In genomic region chr1:203906932-203907331, GRCh38 we compare ENCODE assay signal across 13 cellular contexts. TPM values are rescaled to one million over a fixed set of nuclear protein-coding genes. Genes with fewer than 3 reads are reported as not detected.
A peak's percentile ranks its signal among the peaks of the same experiment; 100 is the strongest.
DNase-seq lines count a peak whose midpoint lies in the region; TF ChIP-seq lines count a peak whose summit lies in the region.
"Had no signal": no experiment of that assay in that cellular context is flagged by ENCODE, and none has a peak within 500 bp of the region (broad histone marks: within the 10 kb centered on the region; RNA-seq: fewer than 3 reads in every experiment).

No MANE protein-coding gene starts in this region.

- H3K4me3 Mint-ChIP-seq in Calu3 (ENCODE audit: low read depth, unreplicated experiment): no peak overlapping the region
- no peak overlapping the region for H3K4me3 Mint-ChIP-seq in activated CD4-positive, alpha-beta memory T cell treated with anti-CD3 and anti-CD28 coated beads, Interleukin-2, amount 10 ng/mL, durations not matched to agents 7 days and 5 days

- CTCF ChIA-PET in Calu3 (lab: Charles Lee): no interaction called here
- CTCF ChIA-PET in activated CD4-positive, alpha-beta memory T cell treated with anti-CD3 and anti-CD28 coated beads, Interleukin-2, amount 10 ng/mL, durations not matched to agents 7 days and 5 days (lab: Charles Lee): no interaction called here

- H3K27ac Mint-ChIP-seq in Calu3 (ENCODE audit: unreplicated experiment): no peak overlapping the region
- no peak overlapping the region for H3K27ac Mint-ChIP-seq in activated CD4-positive, alpha-beta memory T cell treated with anti-CD3 and anti-CD28 coated beads, Interleukin-2, amount 10 ng/mL, durations not matched to agents 7 days and 5 days

- peak; percentile 31 for DNase-seq in Calu3
- peak; percentile 95 for DNase-seq in NCI-H226
- peak; percentile 70 for DNase-seq in dermis blood vessel endothelial cell
- DNase-seq in non-pigmented ciliary epithelial cell (ENCODE audit: low read depth): peak; percentile 88
- no peak for DNase-seq in cerebellar cortex (ENCODE audit: low spot score)
- DNase-seq in NCI-H1930 (lab: John Stamatoyannopoulos, UW): no peak
- no peak for DNase-seq in occipital lobe (lab: John Stamatoyannopoulos, UW)
- no peak for DNase-seq in activated CD4-positive, alpha-beta memory T cell treated with anti-CD3 and anti-CD28 coated beads, Interleukin-2, amount 10 ng/mL, durations not matched to agents 7 days and 5 days
- DNase-seq: activated naive CD4-positive, alpha-beta T cell treated with anti-CD3 and anti-CD28 coated beads, Interleukin-2, amount 50 U/mL, for 16 hours; esophagus squamous epithelium; KBM-7; NK-92 treated with Interleukin-12 subunit alpha and Interleukin-12 subunit beta, amount 100 ng/mL, for 24 hours; testis had no signal

- peaks cover 29% of the 10 kb centered on the region for H3K4me1 Mint-ChIP-seq in Calu3 (ENCODE audit: low read depth, unreplicated experiment)
- no peaks in the 10 kb centered on the region for H3K4me1 Mint-ChIP-seq in activated CD4-positive, alpha-beta memory T cell treated with anti-CD3 and anti-CD28 coated beads, Interleukin-2, amount 10 ng/mL, durations not matched to agents 7 days and 5 days

- TF ChIP-seq CTCF in Calu3 (IDR thresholded peaks at IDR 0.05; ENCODE audit: unreplicated experiment): no peak

- no TSS peak for BruUV-seq in Calu3 (replicated peaks; lab: Mats Ljungman, UMichigan)

- POLR2A ChIA-PET in activated CD4-positive, alpha-beta memory T cell treated with anti-CD3 and anti-CD28 coated beads, Interleukin-2, amount 10 ng/mL, durations not matched to agents 7 days and 5 days (lab: Charles Lee): no interaction called here

- H3K36me3 Mint-ChIP-seq in Calu3 (ENCODE audit: insufficient read depth, unreplicated experiment): no peaks in the 10 kb centered on the region
- no peaks in the 10 kb centered on the region for H3K36me3 Mint-ChIP-seq in activated CD4-positive, alpha-beta memory T cell treated with anti-CD3 and anti-CD28 coated beads, Interleukin-2, amount 10 ng/mL, durations not matched to agents 7 days and 5 days (ENCODE audit: low read depth)

- no peaks in the 10 kb centered on the region for H3K27me3 Mint-ChIP-seq in Calu3 (ENCODE audit: unreplicated experiment)
- peaks cover 10% of the 10 kb centered on the region for H3K27me3 Mint-ChIP-seq in activated CD4-positive, alpha-beta memory T cell treated with anti-CD3 and anti-CD28 coated beads, Interleukin-2, amount 10 ng/mL, durations not matched to agents 7 days and 5 days

- intact Hi-C loops in Calu3 (cut with micrococcal nuclease; ENCODE audit: unreplicated experiment): loop anchor here (1.0 kb wide), 1 partner anchor 220 kb away; no protein-coding TSS in a partner anchor

- no peaks in the 10 kb centered on the region for H3K9me3 Mint-ChIP-seq in Calu3 (ENCODE audit: low read depth, unreplicated experiment)
- H3K9me3 Mint-ChIP-seq in activated CD4-positive, alpha-beta memory T cell treated with anti-CD3 and anti-CD28 coated beads, Interleukin-2, amount 10 ng/mL, durations not matched to agents 7 days and 5 days: no peaks in the 10 kb centered on the region

RNA-seq across cellular contexts. Expression of gene SNRPE, which starts 45.5 kb away (rescaled TPM):
- total RNA-seq in Calu3 (2022): 195 and 224 TPM in 2 replicates
- 74.5 and 125 TPM in 2 replicates for total RNA-seq in dermis blood vessel endothelial cell
- 62.5 TPM for total RNA-seq in occipital lobe
- 100 to 1,000 TPM; 151 to 163 TPM for total RNA-seq in activated CD4-positive, alpha-beta memory T cell treated with anti-CD3 and anti-CD28 coated beads, Interleukin-2, amount 10 ng/mL, durations not matched to agents 7 days and 5 days

Comparison
In these comparisons a context has a peak if more than half of its experiments do, and no peak if none do; other contexts are left out.
1. DNase-seq: peak in Calu3 (single experiment), NCI-H226 (single experiment), dermis blood vessel endothelial cell (single experiment) and non-pigmented ciliary epithelial cell (single experiment); none in cerebellar cortex (single experiment), NCI-H1930 (0 of 2), occipital lobe (single experiment) and activated CD4-positive, alpha-beta memory T cell treated with anti-CD3 and anti-CD28 coated beads, Interleukin-2, amount 10 ng/mL, durations not matched to agents 7 days and 5 days (single experiment).